In genomic region chr22:50583294-50583865, GRCh38 we compare ENCODE assay signal across 1 cellular context.
A peak's percentile ranks its signal among the peaks of the same experiment; 100 is the strongest.
TF ChIP-seq lines count a peak whose summit lies in the region.

No MANE protein-coding gene starts in this region.

TF ChIP-seq in HEK293, 187 proteins besides CTCF, POLR2A, EP300 and RAD21 (continued from another document):
- TF ChIP-seq ZNF175 (tag by site-specific recombination; IDR thresholded peaks at IDR 0.05) = no peak
- TF ChIP-seq GLIS1 (tag by site-specific recombination; IDR thresholded peaks at IDR 0.05) = 0 out of 2 replicates have a peak, but pooled peaks have one; percentile 13
- TF ChIP-seq ZEB2 (tag by site-specific recombination; IDR thresholded peaks at IDR 0.05) = 0 out of 2 replicates have a peak, but pooled peaks have one; percentile 12
- TF ChIP-seq ZIC2 (tag by site-specific recombination; IDR thresholded peaks at IDR 0.05) = peak; percentile 28; the same call in 1 of the 2 replicates
- peak; percentile 59; the same call in 1 of the 2 replicates for TF ChIP-seq KLF8 (tag by site-specific recombination; IDR thresholded peaks at IDR 0.05)
- TF ChIP-seq, protein P1, sequence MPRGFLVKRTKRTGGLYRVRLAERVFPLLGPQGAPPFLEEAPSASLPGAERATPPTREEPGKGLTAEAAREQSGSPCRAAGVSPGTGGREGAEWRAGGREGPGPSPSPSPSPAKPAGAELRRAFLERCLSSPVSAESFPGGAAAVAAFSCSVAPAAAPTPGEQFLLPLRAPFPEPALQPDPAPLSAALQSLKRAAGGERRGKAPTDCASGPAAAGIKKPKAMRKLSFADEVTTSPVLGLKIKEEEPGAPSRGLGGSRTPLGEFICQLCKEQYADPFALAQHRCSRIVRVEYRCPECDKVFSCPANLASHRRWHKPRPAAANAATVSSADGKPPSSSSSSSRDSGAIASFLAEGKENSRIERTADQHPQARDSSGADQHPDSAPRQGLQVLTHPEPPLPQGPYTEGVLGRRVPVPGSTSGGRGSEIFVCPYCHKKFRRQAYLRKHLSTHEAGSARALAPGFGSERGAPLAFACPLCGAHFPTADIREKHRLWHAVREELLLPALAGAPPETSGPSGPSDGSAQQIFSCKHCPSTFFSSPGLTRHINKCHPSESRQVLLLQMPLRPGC (tag by site-specific recombination; IDR thresholded peaks at IDR 0.05) = 0 out of 2 replicates have a peak, but pooled peaks have one; percentile 2
- TF ChIP-seq REPIN1 (tag by site-specific recombination; IDR thresholded peaks at IDR 0.05; ENCODE audit: low read depth) = peak; percentile 67; the same call in 1 of the 2 replicates
- no peak for TF ChIP-seq ZNF707 (tag by site-specific recombination; IDR thresholded peaks at IDR 0.05)
- no peak for TF ChIP-seq KLF7 (tag by site-specific recombination; IDR thresholded peaks at IDR 0.05; ENCODE audit: borderline replicate concordance)
- TF ChIP-seq ZNF121 (tag by site-specific recombination; IDR thresholded peaks at IDR 0.05) = peak; percentile 6; the same call in 1 of the 2 replicates
- 0 out of 2 replicates have a peak, but pooled peaks have one; percentile 11 for TF ChIP-seq SP7 (tag by site-specific recombination; IDR thresholded peaks at IDR 0.05)
- TF ChIP-seq MYNN (tag by site-specific recombination; IDR thresholded peaks at IDR 0.05; ENCODE audit: borderline replicate concordance) = no peak
- no peak for TF ChIP-seq ZNF660 (tag by site-specific recombination; IDR thresholded peaks at IDR 0.05)
- TF ChIP-seq ZBTB17 (tag by site-specific recombination; IDR thresholded peaks at IDR 0.05) = no peak
- TF ChIP-seq, protein P2, sequence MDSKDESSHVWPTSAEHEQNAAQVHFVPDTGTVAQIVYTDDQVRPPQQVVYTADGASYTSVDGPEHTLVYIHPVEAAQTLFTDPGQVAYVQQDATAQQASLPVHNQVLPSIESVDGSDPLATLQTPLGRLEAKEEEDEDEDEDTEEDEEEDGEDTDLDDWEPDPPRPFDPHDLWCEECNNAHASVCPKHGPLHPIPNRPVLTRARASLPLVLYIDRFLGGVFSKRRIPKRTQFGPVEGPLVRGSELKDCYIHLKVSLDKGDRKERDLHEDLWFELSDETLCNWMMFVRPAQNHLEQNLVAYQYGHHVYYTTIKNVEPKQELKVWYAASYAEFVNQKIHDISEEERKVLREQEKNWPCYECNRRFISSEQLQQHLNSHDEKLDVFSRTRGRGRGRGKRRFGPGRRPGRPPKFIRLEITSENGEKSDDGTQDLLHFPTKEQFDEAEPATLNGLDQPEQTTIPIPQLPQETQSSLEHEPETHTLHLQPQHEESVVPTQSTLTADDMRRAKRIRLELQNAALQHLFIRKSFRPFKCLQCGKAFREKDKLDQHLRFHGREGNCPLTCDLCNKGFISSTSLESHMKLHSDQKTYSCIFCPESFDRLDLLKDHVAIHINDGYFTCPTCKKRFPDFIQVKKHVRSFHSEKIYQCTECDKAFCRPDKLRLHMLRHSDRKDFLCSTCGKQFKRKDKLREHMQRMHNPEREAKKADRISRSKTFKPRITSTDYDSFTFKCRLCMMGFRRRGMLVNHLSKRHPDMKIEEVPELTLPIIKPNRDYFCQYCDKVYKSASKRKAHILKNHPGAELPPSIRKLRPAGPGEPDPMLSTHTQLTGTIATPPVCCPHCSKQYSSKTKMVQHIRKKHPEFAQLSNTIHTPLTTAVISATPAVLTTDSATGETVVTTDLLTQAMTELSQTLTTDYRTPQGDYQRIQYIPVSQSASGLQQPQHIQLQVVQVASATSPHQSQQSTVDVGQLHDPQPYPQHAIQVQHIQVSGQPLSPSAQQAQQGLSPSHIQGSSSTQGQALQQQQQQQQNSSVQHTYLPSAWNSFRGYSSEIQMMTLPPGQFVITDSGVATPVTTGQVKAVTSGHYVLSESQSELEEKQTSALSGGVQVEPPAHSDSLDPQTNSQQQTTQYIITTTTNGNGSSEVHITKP (tag by site-specific recombination; IDR thresholded peaks at IDR 0.05) = peak; percentile 27
- TF ChIP-seq OSR2 (tag by site-specific recombination; IDR thresholded peaks at IDR 0.05) = peak; percentile 26; the same call in 1 of the 2 replicates
